1 cellular context compared by ENCODE assay signal in genomic region chr18:74476154-74476553, GRCh38.
TF ChIP-seq lines count a peak whose summit lies in the region.

No MANE protein-coding gene starts in this region.

TF ChIP-seq in HepG2, 621 proteins besides CTCF, POLR2A, EP300 and RAD21 (continued from another document):
- TF ChIP-seq ETS1 (CRISPR knock-in tag; IDR thresholded peaks at IDR 0.05): no peak
- peak; percentile 38; the same call in 1 of the 2 replicates for TF ChIP-seq PATZ1 (CRISPR knock-in tag; IDR thresholded peaks at IDR 0.05)
